22 cellular contexts compared by ENCODE assay signal in the genomic region with DNA sequence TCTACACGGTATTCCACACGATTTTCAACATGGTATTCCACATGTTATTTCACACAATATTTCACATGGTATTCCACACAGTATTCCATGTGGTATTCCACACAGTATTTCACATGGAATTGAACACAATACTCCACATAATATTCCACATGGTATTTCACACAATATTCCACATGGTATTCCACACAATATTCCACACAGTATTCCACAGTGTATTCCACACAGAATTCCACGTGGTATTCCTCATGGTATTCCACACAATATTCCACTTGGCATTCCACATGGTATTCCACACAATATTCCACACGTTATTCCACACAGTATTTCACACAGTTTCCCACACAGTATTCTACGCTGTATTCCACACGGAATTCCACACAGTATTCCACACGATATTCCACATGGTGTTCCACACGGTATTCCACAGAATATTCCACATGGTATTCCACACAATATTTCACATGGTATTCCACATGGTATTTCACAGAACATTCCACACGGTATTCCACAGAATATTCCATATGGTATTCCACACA.
A peak's percentile ranks its signal among the peaks of the same experiment; 100 is the strongest.
DNase-seq lines count a peak whose midpoint lies in the region; ATAC-seq and TF ChIP-seq lines count a peak whose summit lies in the region.
"Had no signal": no experiment of that assay in that cellular context is flagged by ENCODE, and none has a peak within 500 bp of the region (broad histone marks: within the 10 kb centered on the region; RNA-seq: fewer than 3 reads in every experiment).

No MANE protein-coding gene starts in this region.

- no peak for ATAC-seq in activated CD8-positive, alpha-beta memory T cell treated with anti-CD3 and anti-CD28 coated beads, Interleukin-2, amount 10 ng/mL, durations not matched to agents 7 days and 5 days
- no peak for ATAC-seq in activated T-helper 17 cell treated with anti-CD3 and anti-CD28 coated beads, Interleukin-2, amount 50 U/mL, for 72 hours (replicated peaks)
- no peak for ATAC-seq in natural killer cell
- ATAC-seq in CD4-positive, alpha-beta T cell (ENCODE audit: poor library complexity) = no peak
- ATAC-seq: naive thymus-derived CD8-positive, alpha-beta T cell; T-cell had no signal

- intact Hi-C loops in natural killer cell (cut with micrococcal nuclease) = loop anchor here (5.0 kb wide), 1 partner anchor 493 kb away; no protein-coding TSS in a partner anchor
- intact Hi-C loops in CD4-positive, alpha-beta T cell (cut with DNase I, micrococcal nuclease) = no loop called here

- no peaks in the 10 kb centered on the region for H3K27me3 ChIP-seq in CD4-positive, alpha-beta T cell (ENCODE audit: control insufficient read depth, insufficient read depth, low read length)
- H3K27me3 ChIP-seq: tibial nerve had no signal

- peak overlapping the region; percentile 2 for H3K4me3 Mint-ChIP-seq in activated CD8-positive, alpha-beta memory T cell treated with anti-CD3 and anti-CD28 coated beads, Interleukin-2, amount 10 ng/mL, durations not matched to agents 7 days and 5 days
- H3K4me3 Mint-ChIP-seq in IgD-negative memory B cell (peak overlapping the region in 2 of 4 donors; percentile 5 to 74), natural killer cell (peak overlapping the region; percentile 58)
- H3K4me3 Mint-ChIP-seq in activated T-helper 17 cell treated with anti-CD3 and anti-CD28 coated beads, Interleukin-2, amount 50 U/mL, for 72 hours = peak overlapping the region; percentile 27
- no peak overlapping the region for H3K4me3 Mint-ChIP-seq in CD4-positive, alpha-beta T cell
- H3K4me3 Mint-ChIP-seq: mesothelial cell of epicardium, T-cell had no signal

- POLR2A ChIA-PET in CD4-positive, alpha-beta T cell (lab: Charles Lee) = no interaction called here

- H3K27ac Mint-ChIP-seq in activated CD8-positive, alpha-beta memory T cell treated with anti-CD3 and anti-CD28 coated beads, Interleukin-2, amount 10 ng/mL, durations not matched to agents 7 days and 5 days = peak overlapping the region; percentile 81
- peak overlapping the region; percentile 61 to 98 (median 93) for H3K27ac Mint-ChIP-seq in IgD-negative memory B cell
- peak overlapping the region; percentile 79 for H3K27ac Mint-ChIP-seq in activated T-helper 17 cell treated with anti-CD3 and anti-CD28 coated beads, Interleukin-2, amount 50 U/mL, for 72 hours
- H3K27ac Mint-ChIP-seq in natural killer cell = peak overlapping the region; percentile 90 to 94
- H3K27ac Mint-ChIP-seq in CD4-positive, alpha-beta T cell = no peak overlapping the region
- H3K27ac Mint-ChIP-seq: mesothelial cell of epicardium, T-cell had no signal

- no peak overlapping the region for H3K27ac ChIP-seq in CD4-positive, alpha-beta T cell (ENCODE audit: low read depth, low read length)
- H3K27ac ChIP-seq: RWPE1, tibial nerve had no signal

- H3K4me1 Mint-ChIP-seq in activated CD8-positive, alpha-beta memory T cell treated with anti-CD3 and anti-CD28 coated beads, Interleukin-2, amount 10 ng/mL, durations not matched to agents 7 days and 5 days = peaks cover 4% of the 10 kb centered on the region
- H3K4me1 Mint-ChIP-seq in IgD-negative memory B cell (peaks cover 5 to 11% (median 7%) of the 10 kb centered on the region in 3 donors), natural killer cell (peaks cover 30 to 47% of the 10 kb centered on the region in 2 donors)
- H3K4me1 Mint-ChIP-seq in activated T-helper 17 cell treated with anti-CD3 and anti-CD28 coated beads, Interleukin-2, amount 50 U/mL, for 72 hours = peaks cover 18% of the 10 kb centered on the region
- no peaks in the 10 kb centered on the region for H3K4me1 Mint-ChIP-seq in CD4-positive, alpha-beta T cell (ENCODE audit: low read depth)
- H3K4me1 Mint-ChIP-seq: mesothelial cell of epicardium had no signal

- CTCF ChIA-PET in activated CD8-positive, alpha-beta memory T cell treated with anti-CD3 and anti-CD28 coated beads, Interleukin-2, amount 10 ng/mL, durations not matched to agents 7 days and 5 days (lab: Charles Lee) = no interaction called here
- CTCF ChIA-PET in CD4-positive, alpha-beta T cell (lab: Charles Lee) = no interaction called here

- H3K9me3 Mint-ChIP-seq in activated CD8-positive, alpha-beta memory T cell treated with anti-CD3 and anti-CD28 coated beads, Interleukin-2, amount 10 ng/mL, durations not matched to agents 7 days and 5 days (ENCODE audit: low read depth) = peaks cover 32% of the 10 kb centered on the region
- no peaks in the 10 kb centered on the region for H3K9me3 Mint-ChIP-seq in IgD-negative memory B cell
- H3K9me3 Mint-ChIP-seq in activated T-helper 17 cell treated with anti-CD3 and anti-CD28 coated beads, Interleukin-2, amount 50 U/mL, for 72 hours = no peaks in the 10 kb centered on the region
- H3K9me3 Mint-ChIP-seq in natural killer cell = no peaks in the 10 kb centered on the region
- H3K9me3 Mint-ChIP-seq in CD4-positive, alpha-beta T cell = no peaks in the 10 kb centered on the region

- peaks cover 22% of the 10 kb centered on the region for H3K36me3 Mint-ChIP-seq in activated CD8-positive, alpha-beta memory T cell treated with anti-CD3 and anti-CD28 coated beads, Interleukin-2, amount 10 ng/mL, durations not matched to agents 7 days and 5 days
- H3K36me3 Mint-ChIP-seq in IgD-negative memory B cell (peaks cover 3% of the 10 kb centered on the region), natural killer cell (no peaks in the 10 kb centered on the region)
- peaks cover 40% of the 10 kb centered on the region for H3K36me3 Mint-ChIP-seq in activated T-helper 17 cell treated with anti-CD3 and anti-CD28 coated beads, Interleukin-2, amount 50 U/mL, for 72 hours (ENCODE audit: low read depth)
- H3K36me3 Mint-ChIP-seq in CD4-positive, alpha-beta T cell (ENCODE audit: low read depth) = peaks cover 6% of the 10 kb centered on the region
- H3K36me3 Mint-ChIP-seq: mesothelial cell of epicardium; naive thymus-derived CD8-positive, alpha-beta T cell; T-cell had no signal

- no peak for DNase-seq in activated CD8-positive, alpha-beta memory T cell treated with anti-CD3 and anti-CD28 coated beads, Interleukin-2, amount 10 ng/mL, durations not matched to agents 7 days and 5 days
- no peak for DNase-seq in activated CD8-positive, alpha-beta memory T cell treated with anti-CD3 and anti-CD28 coated beads, Interleukin-2, amount 50 U/mL, for 4 hours
- DNase-seq in natural killer cell (no peak), MV-4-11 (lab: John Stamatoyannopoulos, UW) (no peak), NCI-H2029 (lab: John Stamatoyannopoulos, UW) (no peak)
- no peak for DNase-seq in CD4-positive, alpha-beta T cell
- DNase-seq: activated CD4-positive, alpha-beta T cell treated with anti-CD3 and anti-CD28 coated beads for 48 hours; activated gamma-delta T cell; amygdala; DMS79 treated with DMSO at 0.1 percent for 48 hours; HCEC 1CT; KG1; kidney; MM.1S; NCI-H1436 treated with DMSO at 0.1 percent for 48 hours; T-cell had no signal

- H3K9me3 ChIP-seq in CD4-positive, alpha-beta T cell (ENCODE audit: control insufficient read depth, low read length) = no peaks in the 10 kb centered on the region
- H3K9me3 ChIP-seq: tibial nerve had no signal

- TF ChIP-seq CTCF in natural killer cell (IDR thresholded peaks at IDR 0.05) = no peak
- no peak for TF ChIP-seq CTCF in CD4-positive, alpha-beta T cell (IDR thresholded peaks at IDR 0.05)

- no peaks in the 10 kb centered on the region for H3K27me3 Mint-ChIP-seq in activated CD8-positive, alpha-beta memory T cell treated with anti-CD3 and anti-CD28 coated beads, Interleukin-2, amount 10 ng/mL, durations not matched to agents 7 days and 5 days
- H3K27me3 Mint-ChIP-seq in IgD-negative memory B cell (peaks cover 2% of the 10 kb centered on the region), natural killer cell (ENCODE audit: low read depth in 2 of 2) (peaks cover 0 to 2% of the 10 kb centered on the region in 2 donors)
- no peaks in the 10 kb centered on the region for H3K27me3 Mint-ChIP-seq in activated T-helper 17 cell treated with anti-CD3 and anti-CD28 coated beads, Interleukin-2, amount 50 U/mL, for 72 hours
- H3K27me3 Mint-ChIP-seq in CD4-positive, alpha-beta T cell = no peaks in the 10 kb centered on the region
- H3K27me3 Mint-ChIP-seq: T-cell had no signal
